In genomic region chr14:94619297-94619696, GRCh38 we compare ENCODE assay signal across 34 cellular contexts. TPM values are rescaled to one million over a fixed set of nuclear protein-coding genes. Genes with fewer than 3 reads are reported as not detected.
"Had no signal": no experiment of that assay in that cellular context is flagged by ENCODE, and none has a peak within 500 bp of the region (broad histone marks: within the 10 kb centered on the region; RNA-seq: fewer than 3 reads in every experiment).

No MANE protein-coding gene starts in this region.

- H3K4me3 ChIP-seq: psoas muscle, skin epidermis, smooth muscle cell, stomach, thoracic aorta, thyroid gland, tibial nerve, upper lobe of left lung, uterus had no signal

- H3K27me3 ChIP-seq: pancreas, thyroid gland, upper lobe of left lung, uterus had no signal

- H3K9me3 ChIP-seq: neutrophil, pancreas, thyroid gland, uterus had no signal

- DNase-seq: naive B cell; naive thymus-derived CD8-positive, alpha-beta T cell; nephron progenitor cell; nucleus accumbens; pancreas; psoas muscle; right cardiac atrium; stimulated activated CD4-positive, alpha-beta T cell treated with anti-CD3 and anti-CD28 coated beads, Interleukin-15, amount 100 ng/mL, for 24 hours; stimulated activated CD4-positive, alpha-beta T cell treated with anti-CD3 and anti-CD28 coated beads, Interleukin-2, amount 100 ng/mL, for 24 hours; stimulated activated CD4-positive, alpha-beta T cell treated with anti-CD3 and anti-CD28 coated beads, Interleukin-2, amount 100 ng/mL, for 48 hours; stimulated activated CD4-positive, alpha-beta T cell treated with anti-CD3 and anti-CD28 coated beads, Interleukin-4, amount 100 ng/mL, for 24 hours; stimulated activated naive B cell treated with anti-CD40 and anti-IgM and Interleukin-4, amounts not matched to agents 10 μg/mL and 1 μg/mL and 100 μg/mL, for 72 hours; stimulated activated naive CD4-positive, alpha-beta T cell treated with Interleukin-2 at 50 U/mL for 16 hours; stomach; thyroid gland; trophoblast cell; upper lobe of left lung; uterus had no signal

- H3K27ac Mint-ChIP-seq: naive B cell; naive thymus-derived CD8-positive, alpha-beta T cell; natural killer cell treated with Interleukin-12 subunit alpha and Interleukin-12 subunit beta and Interleukin-15 and Interleukin-18, amount 100 ng/mL, for 72 hours; nephron progenitor cell; progenitor cell of endocrine pancreas; stimulated activated effector memory CD8-positive, alpha-beta T cell treated with anti-CD3 and anti-CD28 coated beads, Interleukin-12 subunit alpha, Interleukin-12 subunit beta, amount 100 ng/mL, for 72 hours; stimulated activated naive B cell treated with anti-CD40 and anti-IgM and Interleukin-4, amounts not matched to agents 10 μg/mL and 1 μg/mL and 100 μg/mL, for 72 hours; stimulated activated naive CD8-positive, alpha-beta T cell treated with anti-CD3 and anti-CD28 coated beads, Interleukin-15, Interleukin-2, amounts not matched to agents 100 ng/mL and 50 ng/mL, for 24 hours had no signal

- FAIRE-seq: pancreas had no signal

- ATAC-seq: naive thymus-derived CD8-positive, alpha-beta T cell; natural killer cell treated with Interleukin-12 subunit alpha and Interleukin-12 subunit beta and Interleukin-15 and Interleukin-18, amount 100 ng/mL, for 72 hours; pancreas; psoas muscle; right cardiac atrium; sciatic nerve; stimulated activated effector memory CD8-positive, alpha-beta T cell treated with anti-CD3 and anti-CD28 coated beads, Interleukin-12 subunit alpha, Interleukin-12 subunit beta, amount 100 ng/mL, for 72 hours; stimulated activated naive B cell treated with anti-CD40 and anti-IgM and Interleukin-4, amounts not matched to agents 10 μg/mL and 1 μg/mL and 100 μg/mL, for 72 hours had no signal

- H3K27ac ChIP-seq: neutrophil, psoas muscle, skin epidermis, stomach, thoracic aorta, thyroid gland, tibial nerve, upper lobe of left lung, uterus had no signal

- H3K36me3 ChIP-seq: neutrophil, thoracic aorta, thyroid gland, uterus had no signal

- H3K36me3 Mint-ChIP-seq: stimulated activated effector memory CD8-positive, alpha-beta T cell treated with anti-CD3 and anti-CD28 coated beads, Interleukin-12 subunit alpha, Interleukin-12 subunit beta, amount 100 ng/mL, for 72 hours had no signal

- H3K4me1 Mint-ChIP-seq: naive B cell; naive thymus-derived CD8-positive, alpha-beta T cell; nephron progenitor cell; neural crest cell; stimulated activated effector memory CD8-positive, alpha-beta T cell treated with anti-CD3 and anti-CD28 coated beads, Interleukin-12 subunit alpha, Interleukin-12 subunit beta, amount 100 ng/mL, for 72 hours; stimulated activated naive B cell treated with anti-CD40 and anti-IgM and Interleukin-4, amounts not matched to agents 10 μg/mL and 1 μg/mL and 100 μg/mL, for 72 hours had no signal

- H3K4me1 ChIP-seq: psoas muscle, thyroid gland, upper lobe of left lung, uterus had no signal

- H3K27me3 Mint-ChIP-seq: stimulated activated naive B cell treated with anti-CD40 and anti-IgM and Interleukin-4, amounts not matched to agents 10 μg/mL and 1 μg/mL and 100 μg/mL, for 72 hours; stimulated activated naive CD8-positive, alpha-beta T cell treated with anti-CD3 and anti-CD28 coated beads, Interleukin-15, Interleukin-2, amounts not matched to agents 100 ng/mL and 50 ng/mL, for 24 hours had no signal

- H3K4me3 Mint-ChIP-seq: naive thymus-derived CD8-positive, alpha-beta T cell; natural killer cell treated with Interleukin-12 subunit alpha and Interleukin-12 subunit beta and Interleukin-15 and Interleukin-18, amount 100 ng/mL, for 72 hours; nephron progenitor cell; neural crest cell; stimulated activated effector memory CD8-positive, alpha-beta T cell treated with anti-CD3 and anti-CD28 coated beads, Interleukin-12 subunit alpha, Interleukin-12 subunit beta, amount 100 ng/mL, for 72 hours; stimulated activated naive B cell treated with anti-CD40 and anti-IgM and Interleukin-4, amounts not matched to agents 10 μg/mL and 1 μg/mL and 100 μg/mL, for 72 hours; stimulated activated naive CD8-positive, alpha-beta T cell treated with anti-CD3 and anti-CD28 coated beads, Interleukin-15, Interleukin-2, amounts not matched to agents 100 ng/mL and 50 ng/mL, for 24 hours had no signal

RNA-seq across cellular contexts. Expression of gene SERPINA3, which starts 7.1 kb away (rescaled TPM):
- total RNA-seq: naive thymus-derived CD8-positive, alpha-beta T cell; natural killer cell treated with Interleukin-12 subunit alpha and Interleukin-12 subunit beta and Interleukin-15 and Interleukin-18, amount 100 ng/mL, for 72 hours; neural crest cell had no signal
- polyA plus RNA-seq: naive thymus-derived CD8-positive, alpha-beta T cell had no signal

RNA-seq across cellular contexts. Expression of gene SERPINA5, which starts 38.1 kb away (rescaled TPM):
- total RNA-seq: naive thymus-derived CD8-positive, alpha-beta T cell; natural killer cell treated with Interleukin-12 subunit alpha and Interleukin-12 subunit beta and Interleukin-15 and Interleukin-18, amount 100 ng/mL, for 72 hours; temporal lobe had no signal
- polyA plus RNA-seq: naive thymus-derived CD8-positive, alpha-beta T cell had no signal

RNA-seq across cellular contexts. Expression of gene SERPINA4, which starts 58.1 kb away (rescaled TPM):
- total RNA-seq: naive thymus-derived CD8-positive, alpha-beta T cell; natural killer cell treated with Interleukin-12 subunit alpha and Interleukin-12 subunit beta and Interleukin-15 and Interleukin-18, amount 100 ng/mL, for 72 hours; neural crest cell; omental fat pad; osteocyte; psoas muscle; right cardiac atrium; sciatic nerve; smooth muscle cell; subcutaneous adipose tissue; temporal lobe; thoracic aorta; thyroid gland; tibial nerve; ureter had no signal
- polyA plus RNA-seq: naive thymus-derived CD8-positive, alpha-beta T cell; psoas muscle; right cardiac atrium; smooth muscle cell had no signal
